Comparison of ENCODE assay signal across 2 cellular contexts in the genomic region with DNA sequence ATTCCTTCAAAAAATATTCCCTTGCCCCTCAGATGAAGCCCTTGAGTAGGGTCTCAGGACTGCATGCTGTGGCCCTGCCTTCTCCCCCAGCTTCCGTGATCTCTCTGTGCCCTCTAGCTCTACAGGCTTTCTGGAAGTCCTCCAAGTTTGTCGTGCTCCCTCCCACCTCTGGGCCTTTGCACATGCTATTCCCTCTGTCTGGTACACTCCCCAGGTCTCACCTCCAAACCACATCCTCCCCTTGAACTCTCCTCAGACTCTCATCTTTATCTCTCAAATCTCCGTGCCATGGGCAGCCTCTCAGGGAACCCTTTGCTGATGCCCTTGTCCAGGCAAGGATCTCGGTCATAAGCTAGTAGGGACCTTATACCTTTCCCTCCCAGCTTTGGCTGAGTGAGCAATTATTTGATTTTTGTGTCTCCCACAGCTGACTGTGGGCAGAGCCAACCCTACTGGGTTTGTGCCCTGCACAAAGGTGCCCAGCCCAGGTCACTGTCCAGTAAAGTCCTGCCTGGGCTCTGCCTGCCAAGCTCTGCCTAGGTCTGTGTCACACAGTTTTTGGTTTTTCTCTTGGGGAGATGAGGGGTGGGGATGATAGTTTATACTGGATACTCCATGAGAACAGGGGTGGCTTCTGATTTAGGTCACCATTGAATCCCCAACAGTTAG.
TF ChIP-seq lines count a peak whose summit lies in the region.

No MANE protein-coding gene starts in this region.

TF ChIP-seq in IMR-90, 13 proteins besides CTCF, POLR2A, EP300 and RAD21:
- TF ChIP-seq MXI1 (IDR thresholded peaks at IDR 0.05; ENCODE audit: borderline replicate concordance, low read depth, low read length) (no peak), NFE2L2 (IDR thresholded peaks at IDR 0.05; ENCODE audit: low read depth, low read length) (no peak), MAZ (IDR thresholded peaks at IDR 0.05; ENCODE audit: borderline replicate concordance, low read depth, low read length) (no peak), FOS (IDR thresholded peaks at IDR 0.05; ENCODE audit: low read depth, low read length) (no peak), RCOR1 (IDR thresholded peaks at IDR 0.05; ENCODE audit: insufficient replicate concordance, low read length) (no peak), CHD1 (IDR thresholded peaks at IDR 0.05; ENCODE audit: low read depth, low read length) (no peak), BHLHE40 (IDR thresholded peaks at IDR 0.05; ENCODE audit: low read depth, low read length) (no peak), CEBPB (IDR thresholded peaks at IDR 0.05; ENCODE audit: low read depth, low read length) (no peak), RFX5 (IDR thresholded peaks at IDR 0.05; ENCODE audit: low read depth, low read length) (no peak)

TF ChIP-seq in H1, 55 proteins besides CTCF, POLR2A, EP300 and RAD21:
- TF ChIP-seq PHF8 (conservative IDR thresholded peaks at IDR 0.05; ENCODE audit: low read depth, low read length): no peak
